Comparison of ENCODE assay signal across 25 cellular contexts in genomic region chr1:201281573-201281972, GRCh38. TPM values are rescaled to one million over a fixed set of nuclear protein-coding genes. Genes with fewer than 3 reads are reported as not detected.
"Had no signal": no experiment of that assay in that cellular context is flagged by ENCODE, and none has a peak within 500 bp of the region (broad histone marks: within the 10 kb centered on the region; RNA-seq: fewer than 3 reads in every experiment).

No MANE protein-coding gene starts in this region.

- H3K4me3 ChIP-seq: body of pancreas, dorsolateral prefrontal cortex, esophagus muscularis mucosa, gastrocnemius medialis, pancreas, smooth muscle cell, uterus had no signal

- H3K9me3 ChIP-seq: body of pancreas, esophagus muscularis mucosa, gastrocnemius medialis, neutrophil, pancreas, uterus had no signal

- H3K36me3 ChIP-seq: esophagus muscularis mucosa, gastrocnemius medialis, neutrophil, pancreas, uterus had no signal

- H3K4me1 ChIP-seq: pancreas, uterus had no signal

- DNase-seq: activated CD4-positive, alpha-beta memory T cell treated with anti-CD3 and anti-CD28 coated beads for 36 hours; activated CD4-positive, alpha-beta T cell treated with anti-CD3 and anti-CD28 coated beads for 4 hours; activated CD4-positive, CD25-positive, alpha-beta regulatory T cell; activated effector memory CD4-positive, alpha-beta T cell treated with Interleukin-2 at 50 U/mL for 16 hours; activated naive CD4-positive, alpha-beta T cell treated with anti-CD3 and anti-CD28 coated beads for 36 hours; activated T-cell treated with anti-CD3 and anti-CD28 coated beads, Interleukin-2, amount 50 U/mL, for 72 hours; amygdala; caudate nucleus; dorsolateral prefrontal cortex; effector memory CD8-positive, alpha-beta T cell; gastrocnemius medialis; mesenchymal stem cell; pancreas; stimulated activated CD4-positive, alpha-beta T cell treated with anti-CD3 and anti-CD28 coated beads, Interleukin-15, amount 100 ng/mL, for 24 hours; T1000; trophoblast cell; uterus had no signal

- H3K27ac ChIP-seq: body of pancreas, dorsolateral prefrontal cortex, esophagus muscularis mucosa, gastrocnemius medialis, neutrophil, pancreas, uterus had no signal

- H3K27me3 ChIP-seq: uterus had no signal

- ATAC-seq: activated T-cell treated with anti-CD3 and anti-CD28 coated beads, Interleukin-2, amount 50 U/mL, for 72 hours; body of pancreas; effector memory CD8-positive, alpha-beta T cell; gastrocnemius medialis; pancreas; sciatic nerve; stimulated activated memory B cell treated with anti-CD40 and anti-IgM and Interleukin-4, amounts not matched to agents 10 μg/mL and 1 μg/mL and 100 μg/mL, for 72 hours had no signal

RNA-seq across cellular contexts. Expression of gene PKP1, which starts 1.7 kb away (rescaled TPM):
- total RNA-seq: activated CD4-positive, alpha-beta memory T cell treated with anti-CD3 and anti-CD28 coated beads for 36 hours; activated naive CD4-positive, alpha-beta T cell treated with anti-CD3 and anti-CD28 coated beads for 36 hours; activated T-cell treated with anti-CD3 and anti-CD28 coated beads, Interleukin-2, amount 50 U/mL, for 72 hours; endothelial cell of umbilical vein; mononuclear cell had no signal
